Comparison of ENCODE assay signal across 8 cellular contexts in genomic region chr1:211578640-211579433, GRCh38. TPM values are rescaled to one million over a fixed set of nuclear protein-coding genes. Genes with fewer than 3 reads are reported as not detected.
A peak's percentile ranks its signal among the peaks of the same experiment; 100 is the strongest.
DNase-seq lines count a peak whose midpoint lies in the region; ATAC-seq, FAIRE-seq and TF ChIP-seq lines count a peak whose summit lies in the region.

A gene with protein sequence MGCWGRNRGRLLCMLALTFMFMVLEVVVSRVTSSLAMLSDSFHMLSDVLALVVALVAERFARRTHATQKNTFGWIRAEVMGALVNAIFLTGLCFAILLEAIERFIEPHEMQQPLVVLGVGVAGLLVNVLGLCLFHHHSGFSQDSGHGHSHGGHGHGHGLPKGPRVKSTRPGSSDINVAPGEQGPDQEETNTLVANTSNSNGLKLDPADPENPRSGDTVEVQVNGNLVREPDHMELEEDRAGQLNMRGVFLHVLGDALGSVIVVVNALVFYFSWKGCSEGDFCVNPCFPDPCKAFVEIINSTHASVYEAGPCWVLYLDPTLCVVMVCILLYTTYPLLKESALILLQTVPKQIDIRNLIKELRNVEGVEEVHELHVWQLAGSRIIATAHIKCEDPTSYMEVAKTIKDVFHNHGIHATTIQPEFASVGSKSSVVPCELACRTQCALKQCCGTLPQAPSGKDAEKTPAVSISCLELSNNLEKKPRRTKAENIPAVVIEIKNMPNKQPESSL (minus strand): TSS chr1:211579161. CDS start chr1:211578612, 549 bp downstream.

- WGBS in psoas muscle, 3 donors, result 0% methylated on average over 59 to 97 of the region's 97 CpGs

- H3K4me1 ChIP-seq in left ventricle myocardium inferior (peaks cover 71% of the 10 kb centered on the region), psoas muscle (peaks cover 19% of the 10 kb centered on the region)

- H3K27me3 ChIP-seq in left ventricle myocardium inferior (ENCODE audit: low read depth), result no peaks in the 10 kb centered on the region
- no peaks in the 10 kb centered on the region for H3K27me3 ChIP-seq in psoas muscle (ENCODE audit: insufficient read depth in 3 of 3, low read length in 2 of 3)

- TF ChIP-seq CTCF in GM13976 (IDR thresholded peaks at IDR 0.05; ENCODE audit: borderline replicate concordance, control extremely low read depth, extremely low read depth, insufficient read depth, missing control alignments) (no peak), left ventricle myocardium inferior (IDR thresholded peaks at IDR 0.05; ENCODE audit: borderline replicate concordance) (no peak), psoas muscle (IDR thresholded peaks at IDR 0.05) (no peak)

- in situ Hi-C loops in GM13976 (cut with MboI; ENCODE audit: low sequenced_read_pairs, unreplicated experiment), result no loop called here

- H3K27ac ChIP-seq in left ventricle myocardium inferior (replicated peaks) (peak within 1 kb of the TSS; percentile 99), psoas muscle (peak within 1 kb of the TSS; percentile 83)

- intact Hi-C loops in T-helper 1 cell treated with Interleukin-12 subunit alpha and Interleukin-12 subunit beta and Interleukin-4 antibody, amounts not matched to agents 30 ng/mL and 1 ng/mL, for 36 hours (cut with micrococcal nuclease), result loop anchor here (1.0 to 10.0 kb wide), 17 partner anchors 27 to 1797 kb away; partner anchors contain the start of genes ANGEL2, ATF3, C1orf74 and DTL
- intact Hi-C loops in left ventricle myocardium inferior (cut with micrococcal nuclease), result loop anchor here (5.0 kb wide), 1 partner anchor 78 kb away; no protein-coding TSS in a partner anchor
- intact Hi-C loops in psoas muscle (cut with DNase I), result loop anchor here (5.0 kb wide), 2 partner anchors 33 to 73 kb away; no protein-coding TSS in a partner anchor

- DNase-seq in GM13976 (ENCODE audit: low spot score), result peak; percentile 99
- DNase-seq in NCI-H146 treated with DMSO at 0.1 percent for 48 hours (lab: John Stamatoyannopoulos, UW; ENCODE audit: unreplicated experiment), result peak; percentile 87
- peak; percentile 98 for DNase-seq in amniotic stem cell (lab: John Stamatoyannopoulos, UW)
- DNase-seq in left ventricle myocardium inferior, result peak; percentile 100
- peak; percentile 99 to 100 for DNase-seq in psoas muscle
- DNase-seq in urothelium cell line (ENCODE audit: low spot score), result peak; percentile 99

- H3K36me3 ChIP-seq in left ventricle myocardium inferior (peaks cover 12% of the 10 kb centered on the region), psoas muscle (ENCODE audit: insufficient read depth in 1 of 2, low read depth in 1 of 2) (peaks cover 0 to 21% of the 10 kb centered on the region in 2 donors)

- ATAC-seq in HG02870 (IDR thresholded peaks at IDR 0.05; ENCODE audit: unreplicated experiment) (peak; percentile 85), psoas muscle (peak; percentile 97 to 99 (median 98))

- no peaks in the 10 kb centered on the region for H3K9me3 ChIP-seq in left ventricle myocardium inferior (replicated peaks)
- no peaks in the 10 kb centered on the region for H3K9me3 ChIP-seq in psoas muscle

- H3K4me3 ChIP-seq in left ventricle myocardium inferior (peak within 1 kb of the TSS; percentile 81), psoas muscle (peak within 1 kb of the TSS; percentile 97)

- FAIRE-seq in urothelium cell line (lab: Jason Lieb, UNC), result no peak

RNA-seq across cellular contexts. Expression of the gene that starts here (rescaled TPM):
- 12.3 and 12.9 TPM in 2 replicates for total RNA-seq in T-helper 1 cell treated with Interleukin-12 subunit alpha and Interleukin-12 subunit beta and Interleukin-4 antibody, amounts not matched to agents 30 ng/mL and 1 ng/mL, for 36 hours
- total RNA-seq in left ventricle myocardium inferior, result 11.5 TPM
- 1 to 10 TPM; 1.5 to 5.2 (median 3.0) TPM for total RNA-seq in psoas muscle
- 1 to 10 TPM in 1 of 3 donors, under 1 TPM in 2; 0.35 to 1.8 (median 0.63) TPM for polyA plus RNA-seq in psoas muscle

Comparison
In these comparisons a context has a peak if more than half of its experiments do, and no peak if none do; other contexts are left out.
1. Peak in every context shown above with its lines: DNase-seq, ATAC-seq, H3K4me3 ChIP-seq and H3K27ac ChIP-seq.